In the genomic region with DNA sequence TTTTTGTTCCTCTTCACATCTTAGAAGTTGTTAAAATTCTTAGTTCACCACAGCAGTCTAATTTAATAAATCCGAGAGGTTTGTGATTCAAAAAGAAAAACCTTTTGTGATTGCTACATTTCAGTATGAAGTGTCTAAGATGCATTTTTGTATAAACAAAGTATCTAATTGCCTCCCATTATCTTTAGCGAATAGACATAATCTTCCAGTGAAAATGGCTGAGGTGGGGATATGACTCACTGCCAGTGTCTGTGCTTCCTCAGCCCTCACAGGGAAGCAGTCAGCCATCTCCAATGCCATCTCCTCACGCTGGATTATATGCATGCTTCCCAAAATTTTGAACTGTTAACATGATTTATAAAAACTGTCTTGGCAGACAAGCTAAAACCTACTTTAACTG, we compare ENCODE assay signal across 2 cellular contexts.
TF ChIP-seq lines count a peak whose summit lies in the region.

No MANE protein-coding gene starts in this region.

TF ChIP-seq in IMR-90, 13 proteins besides CTCF, POLR2A, EP300 and RAD21:
- TF ChIP-seq ELK1 (IDR thresholded peaks at IDR 0.05; ENCODE audit: borderline replicate concordance, low read depth, low read length) (no peak), MXI1 (IDR thresholded peaks at IDR 0.05; ENCODE audit: borderline replicate concordance, low read depth, low read length) (no peak), RFX5 (IDR thresholded peaks at IDR 0.05; ENCODE audit: low read depth, low read length) (no peak), NFE2L2 (IDR thresholded peaks at IDR 0.05; ENCODE audit: low read depth, low read length) (no peak), FOS (IDR thresholded peaks at IDR 0.05; ENCODE audit: low read depth, low read length) (0 out of 2 replicates have a peak, but pooled peaks have one; percentile 10), USF2 (IDR thresholded peaks at IDR 0.05; ENCODE audit: low read depth, low read length) (no peak), MAFK (IDR thresholded peaks at IDR 0.05; ENCODE audit: low read depth, low read length) (no peak)

TF ChIP-seq in K562, 482 proteins besides CTCF, POLR2A, EP300 and RAD21:
- no peak for TF ChIP-seq RREB1 (CRISPR knock-in tag; IDR thresholded peaks at IDR 0.05)
- no peak for TF ChIP-seq POLR2G (IDR thresholded peaks at IDR 0.05; ENCODE audit: low read depth, low read length)
- TF ChIP-seq CGGBP1 (CRISPR knock-in tag; IDR thresholded peaks at IDR 0.05) = no peak
- TF ChIP-seq ZBTB40 (IDR thresholded peaks at IDR 0.05) = no peak
- no peak for TF ChIP-seq ZBTB40 (CRISPR knock-in tag; IDR thresholded peaks at IDR 0.05)
- TF ChIP-seq FOSL1 (tag; conservative IDR thresholded peaks at IDR 0.05) = peak; percentile 63
- TF ChIP-seq JUND (IDR thresholded peaks at IDR 0.05; ENCODE audit: borderline replicate concordance, low read depth, low read length) = peak; percentile 23; the same call in 1 of the 2 replicates
- TF ChIP-seq JUND (tag; IDR thresholded peaks at IDR 0.05; ENCODE audit: borderline replicate concordance, low read depth, low read length) = no peak
- no peak for TF ChIP-seq ZNF76 (CRISPR knock-in tag; IDR thresholded peaks at IDR 0.05; ENCODE audit: borderline replicate concordance)
- TF ChIP-seq CBX3 (IDR thresholded peaks at IDR 0.05; ENCODE audit: borderline replicate concordance in 1 of 2, low read length in 2 of 2) = no peak
